In genomic region chr1:113610372-113610771, GRCh38 we compare ENCODE assay signal across 18 cellular contexts.
"Had no signal": no experiment of that assay in that cellular context is flagged by ENCODE, and none has a peak within 500 bp of the region (broad histone marks: within the 10 kb centered on the region; RNA-seq: fewer than 3 reads in every experiment).

No MANE protein-coding gene starts in this region.

- H3K36me3 Mint-ChIP-seq: naive B cell had no signal

- H3K4me1 ChIP-seq: colonic mucosa, left lung had no signal

- H3K4me1 Mint-ChIP-seq: naive B cell had no signal

- H3K9me3 ChIP-seq: colonic mucosa, esophagus muscularis mucosa, gastroesophageal sphincter, heart left ventricle, left lung, lower lobe of right lung, mucosa of descending colon had no signal

- H3K27me3 ChIP-seq: colonic mucosa, esophagus muscularis mucosa, foreskin keratinocyte, gastroesophageal sphincter, heart left ventricle, left lung had no signal

- H3K4me3 ChIP-seq: colonic mucosa, esophagus muscularis mucosa, gastroesophageal sphincter, heart left ventricle, left lung, lower lobe of right lung, mucosa of descending colon had no signal

- ATAC-seq: effector memory CD8-positive, alpha-beta T cell; foreskin keratinocyte; gastroesophageal sphincter; heart left ventricle; left cardiac atrium; left lung; left ventricle myocardium superior; lower lobe of right lung; mucosa of descending colon had no signal

- H3K27ac ChIP-seq: colonic mucosa, esophagus muscularis mucosa, foreskin keratinocyte, gastroesophageal sphincter, heart left ventricle, left lung, lower lobe of right lung had no signal

- H3K9me3 Mint-ChIP-seq: dendritic cell treated with granulocyte-macrophage colony-stimulating factor and Interleukin-4, amounts not matched to agents 40 ng/mL and 50 ng/mL, for 4 days; effector memory CD8-positive, alpha-beta T cell had no signal

- DNase-seq: colonic mucosa; cortex of kidney; effector CD8-positive, alpha-beta T cell; effector memory CD8-positive, alpha-beta T cell; foreskin keratinocyte; heart left ventricle; hippocampal formation; left cardiac atrium; left lung; left ventricle myocardium superior; lower lobe of right lung; mesenchymal stem cell; mucosa of descending colon; naive B cell had no signal

- H3K4me3 Mint-ChIP-seq: dendritic cell treated with granulocyte-macrophage colony-stimulating factor and Interleukin-4, amounts not matched to agents 40 ng/mL and 50 ng/mL, for 4 days; effector memory CD8-positive, alpha-beta T cell; mesothelial cell of epicardium; naive B cell had no signal

- H3K27ac Mint-ChIP-seq: dendritic cell treated with granulocyte-macrophage colony-stimulating factor and Interleukin-4, amounts not matched to agents 40 ng/mL and 50 ng/mL, for 4 days; effector memory CD8-positive, alpha-beta T cell; mesothelial cell of epicardium had no signal

- H3K36me3 ChIP-seq: colonic mucosa, heart left ventricle, left lung had no signal
